ENCODE assay signal across 8 cellular contexts in the genomic region with DNA sequence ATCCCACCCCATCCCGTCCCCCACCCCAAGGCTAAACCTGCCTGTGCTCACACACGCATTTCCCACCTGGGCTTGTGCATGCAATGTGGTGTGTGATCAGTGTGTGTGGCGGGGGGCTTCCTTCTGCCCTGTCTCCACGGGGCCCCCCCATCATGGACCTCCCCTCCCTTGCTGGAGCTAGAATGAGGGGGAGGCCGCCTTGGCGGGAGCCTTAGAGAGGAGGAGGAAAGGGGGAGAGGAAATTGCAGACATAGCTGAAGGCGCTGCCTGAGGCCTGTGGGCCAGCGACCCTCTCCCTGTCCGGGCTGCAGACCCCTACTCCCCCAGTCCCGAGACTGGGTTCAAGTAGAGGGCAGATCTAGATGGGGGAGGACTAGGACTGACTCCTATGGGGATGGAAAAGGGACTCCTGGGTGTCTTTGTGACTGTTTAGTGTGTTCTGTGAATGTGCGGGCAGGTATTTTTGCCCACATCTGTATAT. TPM values are rescaled to one million over a fixed set of nuclear protein-coding genes. Genes with fewer than 3 reads are reported as not detected.
DNase-seq lines count a peak whose midpoint lies in the region; ATAC-seq and TF ChIP-seq lines count a peak whose summit lies in the region.

No MANE protein-coding gene starts in this region.

- TF ChIP-seq CTCF in suprapubic skin (IDR thresholded peaks at IDR 0.05), result no peak

- H3K4me1 Mint-ChIP-seq in activated T-cell treated with anti-CD3 and anti-CD28 coated beads, Interleukin-2, amount 50 U/mL, for 24 hours (ENCODE audit: low read depth), result peaks cover 26% of the 10 kb centered on the region

- H3K27ac ChIP-seq in layer of hippocampus (ENCODE audit: low read depth, low read length) (peak overlapping the region; percentile 32), suprapubic skin (no peak overlapping the region)

- H3K4me3 ChIP-seq in suprapubic skin, result peak overlapping the region; percentile 79

- no peaks in the 10 kb centered on the region for H3K9me3 Mint-ChIP-seq in activated T-cell treated with anti-CD3 and anti-CD28 coated beads, Interleukin-2, amount 50 U/mL, for 24 hours
- H3K9me3 Mint-ChIP-seq in activated naive CD4-positive, alpha-beta T cell treated with anti-CD3 and anti-CD28 coated beads, Interleukin-2, amount 50 U/mL, for 72 hours, result no peaks in the 10 kb centered on the region

- TF ChIP-seq EP300 in suprapubic skin (IDR thresholded peaks at IDR 0.05), result no peak

- H3K4me3 Mint-ChIP-seq in activated T-cell treated with anti-CD3 and anti-CD28 coated beads, Interleukin-2, amount 50 U/mL, for 24 hours, result peak overlapping the region; percentile 35

- H3K36me3 Mint-ChIP-seq in activated T-cell treated with anti-CD3 and anti-CD28 coated beads, Interleukin-2, amount 50 U/mL, for 24 hours (ENCODE audit: low read depth), result no peaks in the 10 kb centered on the region
- peaks cover 0 to 4% of the 10 kb centered on the region in 2 donors for H3K36me3 Mint-ChIP-seq in activated naive CD4-positive, alpha-beta T cell treated with anti-CD3 and anti-CD28 coated beads, Interleukin-2, amount 50 U/mL, for 72 hours

- H3K27me3 Mint-ChIP-seq in activated T-cell treated with anti-CD3 and anti-CD28 coated beads, Interleukin-2, amount 50 U/mL, for 24 hours, result peaks cover 16% of the 10 kb centered on the region

- no peak for TF ChIP-seq POLR2A in suprapubic skin (IDR thresholded peaks at IDR 0.05)

- no peaks in the 10 kb centered on the region for H3K36me3 ChIP-seq in suprapubic skin

- no peak overlapping the region for H3K27ac Mint-ChIP-seq in activated T-cell treated with anti-CD3 and anti-CD28 coated beads, Interleukin-2, amount 50 U/mL, for 24 hours
- H3K27ac Mint-ChIP-seq in activated naive CD4-positive, alpha-beta T cell treated with anti-CD3 and anti-CD28 coated beads, Interleukin-2, amount 50 U/mL, for 72 hours, result peak overlapping the region; percentile 23 to 51

- H3K9me3 ChIP-seq in suprapubic skin, result no peaks in the 10 kb centered on the region

- H3K27me3 ChIP-seq in layer of hippocampus (ENCODE audit: control insufficient read depth, insufficient read depth, low read length), result no peaks in the 10 kb centered on the region
- no peaks in the 10 kb centered on the region for H3K27me3 ChIP-seq in suprapubic skin

- peaks cover 53% of the 10 kb centered on the region for H3K4me1 ChIP-seq in suprapubic skin

- no peak for ATAC-seq in activated naive CD4-positive, alpha-beta T cell treated with anti-CD3 and anti-CD28 coated beads, Interleukin-2, amount 50 U/mL, for 72 hours
- ATAC-seq in HG03520 (IDR thresholded peaks at IDR 0.05; ENCODE audit: unreplicated experiment), result no peak
- no peak for ATAC-seq in GM21528 (IDR thresholded peaks at IDR 0.05; ENCODE audit: low FRiP score, unreplicated experiment)
- ATAC-seq in GM18868 (IDR thresholded peaks at IDR 0.05; ENCODE audit: unreplicated experiment), result no peak

- no peak for DNase-seq in activated T-cell treated with anti-CD3 and anti-CD28 coated beads, Interleukin-2, amount 50 U/mL, for 24 hours
- DNase-seq in activated T-cell treated with anti-CD3 and anti-CD28 coated beads for 4 hours (no peak), suprapubic skin (ENCODE audit: low spot score in 2 of 2) (no peak)
- no peak for DNase-seq in activated naive CD4-positive, alpha-beta T cell treated with anti-CD3 and anti-CD28 coated beads, Interleukin-2, amount 50 U/mL, for 72 hours (ENCODE audit: low spot score in 2 of 2)

- WGBS in suprapubic skin, result 39% methylated on average over 8 of the region's 11 CpGs

RNA-seq across cellular contexts. Expression of a gene that starts 0.9 kb away (rescaled TPM):
- 1 to 10 TPM; 2.0 to 4.2 TPM for total RNA-seq in activated naive CD4-positive, alpha-beta T cell treated with anti-CD3 and anti-CD28 coated beads, Interleukin-2, amount 50 U/mL, for 72 hours
- 10 to 100 TPM; 13.3 to 28.0 (median 19.2) TPM for total RNA-seq in suprapubic skin

RNA-seq across cellular contexts. Expression of a gene that starts 18.2 kb away (rescaled TPM):
- total RNA-seq in activated naive CD4-positive, alpha-beta T cell treated with anti-CD3 and anti-CD28 coated beads, Interleukin-2, amount 50 U/mL, for 72 hours, result 10 to 100 TPM in 1 of 2 donors, 1 to 10 TPM in 1; 4.4 to 47.1 TPM
- 10 to 100 TPM in 3 of 4 donors, 1 to 10 TPM in 1; 6.0 to 26.6 (median 16.0) TPM for total RNA-seq in suprapubic skin
